ENCODE assay signal across 1 cellular context in the genomic region with DNA sequence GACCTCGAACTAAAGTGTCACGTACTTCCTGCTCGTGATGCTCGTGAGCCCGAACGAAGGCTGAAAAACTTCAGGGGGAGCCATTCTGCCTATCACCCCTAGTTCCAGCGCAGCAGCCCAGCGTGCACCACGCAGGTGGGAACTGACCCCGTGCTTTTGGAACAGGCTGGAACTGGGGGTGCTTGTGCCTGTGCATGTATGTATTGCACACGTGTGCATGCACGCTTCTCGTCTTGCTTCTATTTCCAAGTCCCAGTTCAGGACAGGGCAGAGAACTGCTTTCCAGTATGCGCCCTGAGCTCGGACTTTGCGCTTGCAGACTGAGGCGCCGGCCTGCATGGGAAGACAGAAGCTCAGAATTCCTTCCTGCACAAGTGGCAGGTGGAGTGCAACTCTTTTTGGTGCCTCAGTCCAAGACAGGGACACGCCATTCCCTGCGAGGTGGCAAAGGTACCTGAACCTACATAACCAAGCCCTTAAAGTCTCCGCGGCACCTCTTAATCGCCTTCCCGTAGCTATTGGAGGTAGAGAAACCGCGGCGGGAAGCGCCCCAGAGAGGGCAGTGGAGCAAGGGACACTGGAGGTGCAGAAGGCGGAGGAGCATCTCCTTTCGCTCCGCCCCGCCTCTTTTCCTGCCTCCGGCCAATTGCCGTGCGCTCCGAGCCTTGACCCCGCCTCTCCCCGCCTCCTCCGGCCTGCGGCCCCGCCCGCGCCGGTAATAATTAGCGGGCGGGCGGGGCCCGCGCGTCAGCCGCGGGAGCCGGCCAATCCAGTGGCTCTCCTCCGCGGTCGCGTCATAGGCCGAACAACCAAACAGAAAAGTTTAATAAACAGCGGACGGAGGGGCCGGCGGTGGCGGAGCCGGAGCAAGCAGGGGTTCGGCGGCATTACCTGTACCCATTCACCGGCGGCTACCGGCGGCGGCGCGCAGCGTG.
TF ChIP-seq lines count a peak whose summit lies in the region.

A gene (plus strand): TSS at position 826 of the 935 bp plus-strand sequence. CDS start 60,669 bp downstream, outside the sequence.

TF ChIP-seq in K562, 482 proteins besides CTCF, POLR2A, EP300 and RAD21 (continued from another document and continues in another):
- TF ChIP-seq, protein P1, sequence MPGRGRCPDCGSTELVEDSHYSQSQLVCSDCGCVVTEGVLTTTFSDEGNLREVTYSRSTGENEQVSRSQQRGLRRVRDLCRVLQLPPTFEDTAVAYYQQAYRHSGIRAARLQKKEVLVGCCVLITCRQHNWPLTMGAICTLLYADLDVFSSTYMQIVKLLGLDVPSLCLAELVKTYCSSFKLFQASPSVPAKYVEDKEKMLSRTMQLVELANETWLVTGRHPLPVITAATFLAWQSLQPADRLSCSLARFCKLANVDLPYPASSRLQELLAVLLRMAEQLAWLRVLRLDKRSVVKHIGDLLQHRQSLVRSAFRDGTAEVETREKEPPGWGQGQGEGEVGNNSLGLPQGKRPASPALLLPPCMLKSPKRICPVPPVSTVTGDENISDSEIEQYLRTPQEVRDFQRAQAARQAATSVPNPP (IDR thresholded peaks at IDR 0.05; ENCODE audit: borderline replicate concordance, insufficient read depth, insufficient read length): no peak
- TF ChIP-seq KLF16 (IDR thresholded peaks at IDR 0.05): no peak
- TF ChIP-seq, protein P2, sequence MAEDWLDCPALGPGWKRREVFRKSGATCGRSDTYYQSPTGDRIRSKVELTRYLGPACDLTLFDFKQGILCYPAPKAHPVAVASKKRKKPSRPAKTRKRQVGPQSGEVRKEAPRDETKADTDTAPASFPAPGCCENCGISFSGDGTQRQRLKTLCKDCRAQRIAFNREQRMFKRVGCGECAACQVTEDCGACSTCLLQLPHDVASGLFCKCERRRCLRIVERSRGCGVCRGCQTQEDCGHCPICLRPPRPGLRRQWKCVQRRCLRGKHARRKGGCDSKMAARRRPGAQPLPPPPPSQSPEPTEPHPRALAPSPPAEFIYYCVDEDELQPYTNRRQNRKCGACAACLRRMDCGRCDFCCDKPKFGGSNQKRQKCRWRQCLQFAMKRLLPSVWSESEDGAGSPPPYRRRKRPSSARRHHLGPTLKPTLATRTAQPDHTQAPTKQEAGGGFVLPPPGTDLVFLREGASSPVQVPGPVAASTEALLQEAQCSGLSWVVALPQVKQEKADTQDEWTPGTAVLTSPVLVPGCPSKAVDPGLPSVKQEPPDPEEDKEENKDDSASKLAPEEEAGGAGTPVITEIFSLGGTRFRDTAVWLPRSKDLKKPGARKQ (CRISPR knock-in tag; IDR thresholded peaks at IDR 0.05): no peak
- TF ChIP-seq, protein P3, sequence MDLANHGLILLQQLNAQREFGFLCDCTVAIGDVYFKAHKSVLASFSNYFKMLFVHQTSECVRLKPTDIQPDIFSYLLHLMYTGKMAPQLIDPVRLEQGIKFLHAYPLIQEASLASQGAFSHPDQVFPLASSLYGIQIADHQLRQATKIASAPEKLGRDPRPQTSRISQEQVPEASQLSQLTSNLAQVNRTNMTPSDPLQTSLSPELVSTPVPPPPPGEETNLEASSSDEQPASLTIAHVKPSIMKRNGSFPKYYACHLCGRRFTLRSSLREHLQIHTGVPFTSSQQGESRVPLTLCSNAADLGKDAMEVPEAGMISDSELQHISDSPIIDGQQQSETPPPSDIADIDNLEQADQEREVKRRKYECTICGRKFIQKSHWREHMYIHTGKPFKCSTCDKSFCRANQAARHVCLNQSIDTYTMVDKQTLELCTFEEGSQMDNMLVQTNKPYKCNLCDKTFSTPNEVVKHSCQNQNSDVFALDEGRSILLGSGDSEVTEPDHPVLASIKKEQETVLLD (IDR thresholded peaks at IDR 0.05): no peak
- TF ChIP-seq, protein P4, sequence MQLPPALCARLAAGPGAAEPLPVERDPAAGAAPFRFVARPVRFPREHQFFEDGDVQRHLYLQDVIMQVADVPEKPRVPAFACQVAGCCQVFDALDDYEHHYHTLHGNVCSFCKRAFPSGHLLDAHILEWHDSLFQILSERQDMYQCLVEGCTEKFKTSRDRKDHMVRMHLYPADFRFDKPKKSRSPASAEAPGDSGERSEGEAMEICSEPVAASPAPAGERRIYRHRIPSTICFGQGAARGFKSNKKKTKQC (CRISPR knock-in tag; IDR thresholded peaks at IDR 0.05): no peak
- TF ChIP-seq, protein P5, sequence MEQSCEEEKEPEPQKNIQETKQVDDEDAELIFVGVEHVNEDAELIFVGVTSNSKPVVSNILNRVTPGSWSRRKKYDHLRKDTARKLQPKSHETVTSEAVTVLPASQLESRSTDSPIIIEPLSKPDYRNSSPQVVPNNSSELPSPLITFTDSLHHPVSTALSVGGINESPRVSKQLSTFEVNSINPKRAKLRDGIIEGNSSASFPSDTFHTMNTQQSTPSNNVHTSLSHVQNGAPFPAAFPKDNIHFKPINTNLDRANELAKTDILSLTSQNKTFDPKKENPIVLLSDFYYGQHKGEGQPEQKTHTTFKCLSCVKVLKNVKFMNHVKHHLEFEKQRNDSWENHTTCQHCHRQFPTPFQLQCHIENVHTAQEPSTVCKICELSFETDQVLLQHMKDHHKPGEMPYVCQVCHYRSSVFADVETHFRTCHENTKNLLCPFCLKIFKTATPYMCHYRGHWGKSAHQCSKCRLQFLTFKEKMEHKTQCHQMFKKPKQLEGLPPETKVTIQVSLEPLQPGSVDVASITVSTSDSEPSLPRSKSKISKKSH (CRISPR knock-in tag; IDR thresholded peaks at IDR 0.05): no peak
- no peak for TF ChIP-seq POLR2AphosphoS2 (IDR thresholded peaks at IDR 0.05; ENCODE audit: low read length)
- TF ChIP-seq ZKSCAN8 (CRISPR knock-in tag; IDR thresholded peaks at IDR 0.05): no peak
- TF ChIP-seq DMBX1 (CRISPR knock-in tag; IDR thresholded peaks at IDR 0.05; ENCODE audit: borderline replicate concordance): no peak
- TF ChIP-seq ZNF583 (CRISPR knock-in tag; IDR thresholded peaks at IDR 0.05): no peak
- TF ChIP-seq ZZZ3 (IDR thresholded peaks at IDR 0.05): no peak
- no peak for TF ChIP-seq HMG20A (CRISPR knock-in tag; conservative IDR thresholded peaks at IDR 0.05)
- TF ChIP-seq, protein P6, sequence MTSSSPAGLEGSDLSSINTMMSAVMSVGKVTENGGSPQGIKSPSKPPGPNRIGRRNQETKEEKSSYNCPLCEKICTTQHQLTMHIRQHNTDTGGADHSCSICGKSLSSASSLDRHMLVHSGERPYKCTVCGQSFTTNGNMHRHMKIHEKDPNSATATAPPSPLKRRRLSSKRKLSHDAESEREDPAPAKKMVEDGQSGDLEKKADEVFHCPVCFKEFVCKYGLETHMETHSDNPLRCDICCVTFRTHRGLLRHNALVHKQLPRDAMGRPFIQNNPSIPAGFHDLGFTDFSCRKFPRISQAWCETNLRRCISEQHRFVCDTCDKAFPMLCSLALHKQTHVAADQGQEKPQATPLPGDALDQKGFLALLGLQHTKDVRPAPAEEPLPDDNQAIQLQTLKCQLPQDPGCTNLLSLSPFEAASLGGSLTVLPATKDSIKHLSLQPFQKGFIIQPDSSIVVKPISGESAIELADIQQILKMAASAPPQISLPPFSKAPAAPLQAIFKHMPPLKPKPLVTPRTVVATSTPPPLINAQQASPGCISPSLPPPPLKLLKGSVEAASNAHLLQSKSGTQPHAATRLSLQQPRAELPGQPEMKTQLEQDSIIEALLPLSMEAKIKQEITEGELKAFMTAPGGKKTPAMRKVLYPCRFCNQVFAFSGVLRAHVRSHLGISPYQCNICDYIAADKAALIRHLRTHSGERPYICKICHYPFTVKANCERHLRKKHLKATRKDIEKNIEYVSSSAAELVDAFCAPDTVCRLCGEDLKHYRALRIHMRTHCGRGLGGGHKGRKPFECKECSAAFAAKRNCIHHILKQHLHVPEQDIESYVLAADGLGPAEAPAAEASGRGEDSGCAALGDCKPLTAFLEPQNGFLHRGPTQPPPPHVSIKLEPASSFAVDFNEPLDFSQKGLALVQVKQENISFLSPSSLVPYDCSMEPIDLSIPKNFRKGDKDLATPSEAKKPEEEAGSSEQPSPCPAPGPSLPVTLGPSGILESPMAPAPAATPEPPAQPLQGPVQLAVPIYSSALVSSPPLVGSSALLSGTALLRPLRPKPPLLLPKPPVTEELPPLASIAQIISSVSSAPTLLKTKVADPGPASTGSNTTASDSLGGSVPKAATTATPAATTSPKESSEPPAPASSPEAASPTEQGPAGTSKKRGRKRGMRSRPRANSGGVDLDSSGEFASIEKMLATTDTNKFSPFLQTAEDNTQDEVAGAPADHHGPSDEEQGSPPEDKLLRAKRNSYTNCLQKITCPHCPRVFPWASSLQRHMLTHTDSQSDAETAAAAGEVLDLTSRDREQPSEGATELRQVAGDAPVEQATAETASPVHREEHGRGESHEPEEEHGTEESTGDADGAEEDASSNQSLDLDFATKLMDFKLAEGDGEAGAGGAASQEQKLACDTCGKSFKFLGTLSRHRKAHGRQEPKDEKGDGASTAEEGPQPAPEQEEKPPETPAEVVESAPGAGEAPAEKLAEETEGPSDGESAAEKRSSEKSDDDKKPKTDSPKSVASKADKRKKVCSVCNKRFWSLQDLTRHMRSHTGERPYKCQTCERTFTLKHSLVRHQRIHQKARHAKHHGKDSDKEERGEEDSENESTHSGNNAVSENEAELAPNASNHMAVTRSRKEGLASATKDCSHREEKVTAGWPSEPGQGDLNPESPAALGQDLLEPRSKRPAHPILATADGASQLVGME (CRISPR knock-in tag; IDR thresholded peaks at IDR 0.05): peak; percentile 73; the same call in 1 of the 2 replicates
- TF ChIP-seq BACH1 (tag; IDR thresholded peaks at IDR 0.05): no peak
- TF ChIP-seq RBFOX2 (IDR thresholded peaks at IDR 0.05; ENCODE audit: low read depth, low read length): peak; percentile 93
- no peak for TF ChIP-seq CBX8 (IDR thresholded peaks at IDR 0.05; ENCODE audit: borderline replicate concordance, extremely low read depth, low read depth, low read length, poor library complexity, severe bottlenecking)
- TF ChIP-seq, protein P7, sequence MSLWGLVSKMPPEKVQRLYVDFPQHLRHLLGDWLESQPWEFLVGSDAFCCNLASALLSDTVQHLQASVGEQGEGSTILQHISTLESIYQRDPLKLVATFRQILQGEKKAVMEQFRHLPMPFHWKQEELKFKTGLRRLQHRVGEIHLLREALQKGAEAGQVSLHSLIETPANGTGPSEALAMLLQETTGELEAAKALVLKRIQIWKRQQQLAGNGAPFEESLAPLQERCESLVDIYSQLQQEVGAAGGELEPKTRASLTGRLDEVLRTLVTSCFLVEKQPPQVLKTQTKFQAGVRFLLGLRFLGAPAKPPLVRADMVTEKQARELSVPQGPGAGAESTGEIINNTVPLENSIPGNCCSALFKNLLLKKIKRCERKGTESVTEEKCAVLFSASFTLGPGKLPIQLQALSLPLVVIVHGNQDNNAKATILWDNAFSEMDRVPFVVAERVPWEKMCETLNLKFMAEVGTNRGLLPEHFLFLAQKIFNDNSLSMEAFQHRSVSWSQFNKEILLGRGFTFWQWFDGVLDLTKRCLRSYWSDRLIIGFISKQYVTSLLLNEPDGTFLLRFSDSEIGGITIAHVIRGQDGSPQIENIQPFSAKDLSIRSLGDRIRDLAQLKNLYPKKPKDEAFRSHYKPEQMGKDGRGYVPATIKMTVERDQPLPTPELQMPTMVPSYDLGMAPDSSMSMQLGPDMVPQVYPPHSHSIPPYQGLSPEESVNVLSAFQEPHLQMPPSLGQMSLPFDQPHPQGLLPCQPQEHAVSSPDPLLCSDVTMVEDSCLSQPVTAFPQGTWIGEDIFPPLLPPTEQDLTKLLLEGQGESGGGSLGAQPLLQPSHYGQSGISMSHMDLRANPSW (CRISPR knock-in tag; IDR thresholded peaks at IDR 0.05): no peak
- TF ChIP-seq, protein P8, sequence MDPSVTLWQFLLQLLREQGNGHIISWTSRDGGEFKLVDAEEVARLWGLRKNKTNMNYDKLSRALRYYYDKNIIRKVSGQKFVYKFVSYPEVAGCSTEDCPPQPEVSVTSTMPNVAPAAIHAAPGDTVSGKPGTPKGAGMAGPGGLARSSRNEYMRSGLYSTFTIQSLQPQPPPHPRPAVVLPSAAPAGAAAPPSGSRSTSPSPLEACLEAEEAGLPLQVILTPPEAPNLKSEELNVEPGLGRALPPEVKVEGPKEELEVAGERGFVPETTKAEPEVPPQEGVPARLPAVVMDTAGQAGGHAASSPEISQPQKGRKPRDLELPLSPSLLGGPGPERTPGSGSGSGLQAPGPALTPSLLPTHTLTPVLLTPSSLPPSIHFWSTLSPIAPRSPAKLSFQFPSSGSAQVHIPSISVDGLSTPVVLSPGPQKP (CRISPR knock-in tag; IDR thresholded peaks at IDR 0.05): no peak
- TF ChIP-seq U2AF2 (optimal IDR thresholded peaks at IDR 0.05; ENCODE audit: low read depth, low read length): no peak
- TF ChIP-seq NCOA2 (IDR thresholded peaks at IDR 0.05; ENCODE audit: partially characterized antibody in 2 of 2): no peak
- no peak for TF ChIP-seq SRSF7 (optimal IDR thresholded peaks at IDR 0.05; ENCODE audit: low read depth, low read length)
- TF ChIP-seq TAF9B (IDR thresholded peaks at IDR 0.05; ENCODE audit: partially characterized antibody): no peak
- TF ChIP-seq, protein P9, sequence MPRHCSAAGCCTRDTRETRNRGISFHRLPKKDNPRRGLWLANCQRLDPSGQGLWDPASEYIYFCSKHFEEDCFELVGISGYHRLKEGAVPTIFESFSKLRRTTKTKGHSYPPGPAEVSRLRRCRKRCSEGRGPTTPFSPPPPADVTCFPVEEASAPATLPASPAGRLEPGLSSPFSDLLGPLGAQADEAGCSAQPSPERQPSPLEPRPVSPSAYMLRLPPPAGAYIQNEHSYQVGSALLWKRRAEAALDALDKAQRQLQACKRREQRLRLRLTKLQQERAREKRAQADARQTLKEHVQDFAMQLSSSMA (CRISPR knock-in tag; IDR thresholded peaks at IDR 0.05): no peak
- TF ChIP-seq, protein P10, sequence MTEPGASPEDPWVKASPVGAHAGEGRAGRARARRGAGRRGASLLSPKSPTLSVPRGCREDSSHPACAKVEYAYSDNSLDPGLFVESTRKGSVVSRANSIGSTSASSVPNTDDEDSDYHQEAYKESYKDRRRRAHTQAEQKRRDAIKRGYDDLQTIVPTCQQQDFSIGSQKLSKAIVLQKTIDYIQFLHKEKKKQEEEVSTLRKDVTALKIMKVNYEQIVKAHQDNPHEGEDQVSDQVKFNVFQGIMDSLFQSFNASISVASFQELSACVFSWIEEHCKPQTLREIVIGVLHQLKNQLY (CRISPR knock-in tag; conservative IDR thresholded peaks at IDR 0.05): no peak
- TF ChIP-seq, protein P11, sequence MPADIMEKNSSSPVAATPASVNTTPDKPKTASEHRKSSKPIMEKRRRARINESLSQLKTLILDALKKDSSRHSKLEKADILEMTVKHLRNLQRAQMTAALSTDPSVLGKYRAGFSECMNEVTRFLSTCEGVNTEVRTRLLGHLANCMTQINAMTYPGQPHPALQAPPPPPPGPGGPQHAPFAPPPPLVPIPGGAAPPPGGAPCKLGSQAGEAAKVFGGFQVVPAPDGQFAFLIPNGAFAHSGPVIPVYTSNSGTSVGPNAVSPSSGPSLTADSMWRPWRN (IDR thresholded peaks at IDR 0.05; ENCODE audit: low read depth): no peak
- no peak for TF ChIP-seq RB1 (IDR thresholded peaks at IDR 0.05; ENCODE audit: low read depth)
- TF ChIP-seq, protein P12, sequence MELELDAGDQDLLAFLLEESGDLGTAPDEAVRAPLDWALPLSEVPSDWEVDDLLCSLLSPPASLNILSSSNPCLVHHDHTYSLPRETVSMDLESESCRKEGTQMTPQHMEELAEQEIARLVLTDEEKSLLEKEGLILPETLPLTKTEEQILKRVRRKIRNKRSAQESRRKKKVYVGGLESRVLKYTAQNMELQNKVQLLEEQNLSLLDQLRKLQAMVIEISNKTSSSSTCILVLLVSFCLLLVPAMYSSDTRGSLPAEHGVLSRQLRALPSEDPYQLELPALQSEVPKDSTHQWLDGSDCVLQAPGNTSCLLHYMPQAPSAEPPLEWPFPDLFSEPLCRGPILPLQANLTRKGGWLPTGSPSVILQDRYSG (tag; conservative IDR thresholded peaks at IDR 0.05; ENCODE audit: low read depth): no peak
- no peak for TF ChIP-seq SIX5 (IDR thresholded peaks at IDR 0.05; ENCODE audit: borderline replicate concordance in 1 of 2, insufficient read depth in 1 of 2, low read depth in 1 of 2, low read length in 2 of 2)
- TF ChIP-seq DACH1 (IDR thresholded peaks at IDR 0.05; ENCODE audit: partially characterized antibody): no peak
